ENCODE assay signal across 10 cellular contexts in the genomic region with DNA sequence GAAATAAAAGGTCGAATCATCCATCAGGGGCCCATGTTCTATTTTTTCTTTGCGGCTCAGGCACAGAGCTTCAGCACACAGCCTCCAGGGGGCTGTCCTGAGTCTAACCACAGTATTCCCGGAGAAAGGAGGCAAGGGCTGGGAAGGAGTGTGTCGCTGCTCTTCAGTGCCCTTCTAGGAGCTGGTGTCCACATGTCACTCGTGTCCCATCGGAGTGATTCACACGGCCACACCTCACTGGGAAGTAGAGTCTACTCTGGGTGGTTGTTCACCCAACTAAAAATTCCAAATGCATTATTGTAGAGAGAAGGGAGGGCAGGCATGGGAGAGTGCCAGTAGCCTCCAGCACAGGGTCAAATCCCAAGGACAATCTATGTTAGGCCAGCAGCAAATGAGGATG.
DNase-seq lines count a peak whose midpoint lies in the region; ATAC-seq and TF ChIP-seq lines count a peak whose summit lies in the region.
"Had no signal": no experiment of that assay in that cellular context is flagged by ENCODE, and none has a peak within 500 bp of the region (broad histone marks: within the 10 kb centered on the region; RNA-seq: fewer than 3 reads in every experiment).

No MANE protein-coding gene starts in this region.

- POLR2A ChIA-PET in BJ (lab: Charles Lee), result no interaction called here
- POLR2A ChIA-PET in HCT116 (lab: Charles Lee), result no interaction called here

- H3K9me2 ChIP-seq in HCT116 (ENCODE audit: insufficient read depth), result no peaks in the 10 kb centered on the region

- H3K27ac ChIP-seq in HCT116 (ENCODE audit: low read depth, low read length) (no peak overlapping the region), WERI-Rb-1 (no peak overlapping the region)

- H3K79me2 ChIP-seq in HCT116 (ENCODE audit: insufficient read depth, low read length), result no peaks in the 10 kb centered on the region

- TF ChIP-seq CTCF in BJ (IDR thresholded peaks at IDR 0.05; ENCODE audit: insufficient read depth, low read depth, low read length), result peak; percentile 50
- TF ChIP-seq CTCF in HCT116 (IDR thresholded peaks at IDR 0.05 in 2 of 3, conservative IDR thresholded peaks at IDR 0.05 in 1 of 3; ENCODE audit: borderline replicate concordance in 1 of 3, insufficient read depth in 1 of 3, low read depth in 2 of 3, low read length in 2 of 3), result peak; percentile 42 to 92 (median 79); a peak in 5 of 6 replicates
- peak; percentile 75 for TF ChIP-seq CTCF in WERI-Rb-1 (IDR thresholded peaks at IDR 0.05; ENCODE audit: low read depth, low read length)

- H4K20me1 ChIP-seq in HCT116 (ENCODE audit: insufficient read depth), result no peaks in the 10 kb centered on the region

- RAD21 ChIA-PET in HCT116 (lab: Charles Lee; ENCODE audit: low non-redundant PET in 1 of 2, low total read pairs in 2 of 2, uncharacterized antibody in 2 of 2, unreplicated experiment in 2 of 2), result no interaction called here

- TF ChIP-seq RAD21 in HCT116 (IDR thresholded peaks at IDR 0.05; ENCODE audit: low read depth), result peak; percentile 36; the same call in 1 of the 2 replicates

- ATAC-seq in HCT116 (peak; percentile 67), left lobe of liver (peak; percentile 50), HG02884 (IDR thresholded peaks at IDR 0.05; ENCODE audit: unreplicated experiment) (no peak)

- H3K36me3 ChIP-seq in BJ (ENCODE audit: control insufficient read depth, insufficient read depth, low read length) (no peaks in the 10 kb centered on the region), HCT116 (ENCODE audit: control insufficient read depth in 1 of 2, insufficient read depth in 2 of 2, low read length in 2 of 2) (no peaks in the 10 kb centered on the region), WERI-Rb-1 (no peaks in the 10 kb centered on the region)

- H3K4me3 ChIP-seq in BJ (ENCODE audit: low read depth, low read length) (no peak overlapping the region), HCT116 (replicated peaks in 1 of 2; ENCODE audit: low read depth in 1 of 2, low read length in 2 of 2) (no peak overlapping the region), WERI-Rb-1 (ENCODE audit: low read depth, low read length) (no peak overlapping the region)

- DNase-seq in BJ (ENCODE audit: low read depth) (no peak), HCT116 (ENCODE audit: low read depth, low spot score) (peak; percentile 48), WERI-Rb-1 (peak; percentile 51), left lobe of liver (ENCODE audit: low spot score) (no peak), retina (no peak), GOT3 (lab: John Stamatoyannopoulos, UW) (no peak)
- no peak for DNase-seq in activated CD8-positive, alpha-beta memory T cell treated with anti-CD3 and anti-CD28 coated beads, Interleukin-2, amount 50 U/mL, for 48 hours
- DNase-seq: activated T-cell treated with anti-CD3 and anti-CD28 coated beads, Interleukin-2, amount 50 U/mL, for 48 hours; MV-4-11 had no signal

- H3K27me3 ChIP-seq in BJ (ENCODE audit: control insufficient read depth, insufficient read depth, low read length), result no peaks in the 10 kb centered on the region
- no peaks in the 10 kb centered on the region for H3K27me3 ChIP-seq in HCT116 (ENCODE audit: insufficient read depth, low read length)
- H3K27me3 ChIP-seq in WERI-Rb-1 (ENCODE audit: insufficient read depth, low read depth, severe bottlenecking), result peaks cover 10% of the 10 kb centered on the region

- peak overlapping the region; percentile 77 for H2AFZ ChIP-seq in HCT116 (ENCODE audit: low read depth, low read length, poor library complexity, severe bottlenecking)

- peaks cover 13 to 42% of the 10 kb centered on the region in 2 experiments for H3K4me1 ChIP-seq in HCT116 (ENCODE audit: control insufficient read depth in 1 of 2, insufficient read depth in 2 of 2, low read length in 2 of 2)

- H3K4me2 ChIP-seq in HCT116 (ENCODE audit: low read length), result peak overlapping the region; percentile 45

- CTCF ChIA-PET in BJ (lab: Yijun Ruan, JAX) (interaction anchor here (1.0 to 6.4 kb wide), 2 partner anchors 220 to 476 kb away, joined by 3 to 31 read pairs; no protein-coding TSS in a partner anchor), HCT116 (lab: Charles Lee) (interaction anchor here (0.9 to 2.7 kb wide), 6 partner anchors 36 to 419 kb away, joined by 3 to 7 read pairs (median 4); no protein-coding TSS in a partner anchor)

- intact Hi-C loops in HCT116 (cut with micrococcal nuclease), result loop anchor here (10.0 kb wide), 1 partner anchor 236 kb away; the partner anchor contains the start of gene EGFR

- no TSS peak for BruUV-seq in HCT116 (replicated peaks; lab: Mats Ljungman, UMichigan)

- TF ChIP-seq POLR2A in HCT116 (IDR thresholded peaks at IDR 0.05; ENCODE audit: borderline replicate concordance, extremely low read depth, insufficient read depth, insufficient read length), result no peak

- H3K9me3 ChIP-seq in HCT116 (ENCODE audit: control insufficient read depth in 1 of 2, insufficient read depth in 1 of 2, low read depth in 1 of 2, low read length in 2 of 2) (no peaks in the 10 kb centered on the region), WERI-Rb-1 (ENCODE audit: severe bottlenecking) (no peaks in the 10 kb centered on the region)

- H3K9ac ChIP-seq in HCT116 (ENCODE audit: low read length), result no peak overlapping the region

TF ChIP-seq in HCT116, 20 proteins besides CTCF, POLR2A, EP300 and RAD21:
- TF ChIP-seq ATF3 (IDR thresholded peaks at IDR 0.05) (no peak), SIN3A (IDR thresholded peaks at IDR 0.05; ENCODE audit: low read depth) (no peak), TCF7L2 (IDR thresholded peaks at IDR 0.05; ENCODE audit: borderline replicate concordance, extremely low read depth, insufficient read depth, insufficient read length) (no peak), ZNF274 (IDR thresholded peaks at IDR 0.05; ENCODE audit: low read depth, low read length) (no peak), EZH2phosphoT487 (IDR thresholded peaks at IDR 0.05; ENCODE audit: borderline replicate concordance) (no peak), JUND (IDR thresholded peaks at IDR 0.05) (no peak), ZFX (IDR thresholded peaks at IDR 0.05) (no peak), SRF (IDR thresholded peaks at IDR 0.05; ENCODE audit: low read depth) (no peak), MAX (IDR thresholded peaks at IDR 0.05) (no peak), YY1 (IDR thresholded peaks at IDR 0.05; ENCODE audit: extremely low read depth, insufficient replicate concordance, low read depth, low read length) (no peak), CBX3 (IDR thresholded peaks at IDR 0.05; ENCODE audit: low read depth) (no peak), FOSL1 (IDR thresholded peaks at IDR 0.05; ENCODE audit: low read depth) (no peak), CEBPB (IDR thresholded peaks at IDR 0.05; ENCODE audit: low read depth) (no peak), EGR1 (IDR thresholded peaks at IDR 0.05; ENCODE audit: low read depth) (no peak), ELF1 (IDR thresholded peaks at IDR 0.05; ENCODE audit: borderline replicate concordance, low read depth) (no peak), SP1 (IDR thresholded peaks at IDR 0.05; ENCODE audit: low read depth) (no peak), EZH2 (IDR thresholded peaks at IDR 0.05) (no peak)
- TF ChIP-seq, protein P1, sequence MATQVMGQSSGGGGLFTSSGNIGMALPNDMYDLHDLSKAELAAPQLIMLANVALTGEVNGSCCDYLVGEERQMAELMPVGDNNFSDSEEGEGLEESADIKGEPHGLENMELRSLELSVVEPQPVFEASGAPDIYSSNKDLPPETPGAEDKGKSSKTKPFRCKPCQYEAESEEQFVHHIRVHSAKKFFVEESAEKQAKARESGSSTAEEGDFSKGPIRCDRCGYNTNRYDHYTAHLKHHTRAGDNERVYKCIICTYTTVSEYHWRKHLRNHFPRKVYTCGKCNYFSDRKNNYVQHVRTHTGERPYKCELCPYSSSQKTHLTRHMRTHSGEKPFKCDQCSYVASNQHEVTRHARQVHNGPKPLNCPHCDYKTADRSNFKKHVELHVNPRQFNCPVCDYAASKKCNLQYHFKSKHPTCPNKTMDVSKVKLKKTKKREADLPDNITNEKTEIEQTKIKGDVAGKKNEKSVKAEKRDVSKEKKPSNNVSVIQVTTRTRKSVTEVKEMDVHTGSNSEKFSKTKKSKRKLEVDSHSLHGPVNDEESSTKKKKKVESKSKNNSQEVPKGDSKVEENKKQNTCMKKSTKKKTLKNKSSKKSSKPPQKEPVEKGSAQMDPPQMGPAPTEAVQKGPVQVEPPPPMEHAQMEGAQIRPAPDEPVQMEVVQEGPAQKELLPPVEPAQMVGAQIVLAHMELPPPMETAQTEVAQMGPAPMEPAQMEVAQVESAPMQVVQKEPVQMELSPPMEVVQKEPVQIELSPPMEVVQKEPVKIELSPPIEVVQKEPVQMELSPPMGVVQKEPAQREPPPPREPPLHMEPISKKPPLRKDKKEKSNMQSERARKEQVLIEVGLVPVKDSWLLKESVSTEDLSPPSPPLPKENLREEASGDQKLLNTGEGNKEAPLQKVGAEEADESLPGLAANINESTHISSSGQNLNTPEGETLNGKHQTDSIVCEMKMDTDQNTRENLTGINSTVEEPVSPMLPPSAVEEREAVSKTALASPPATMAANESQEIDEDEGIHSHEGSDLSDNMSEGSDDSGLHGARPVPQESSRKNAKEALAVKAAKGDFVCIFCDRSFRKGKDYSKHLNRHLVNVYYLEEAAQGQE (IDR thresholded peaks at IDR 0.05; ENCODE audit: low read depth), result no peak

Comparison
In these comparisons a context has a peak if more than half of its experiments do, and no peak if none do; other contexts are left out.
1. DNase-seq: peak in HCT116 (single experiment) and WERI-Rb-1 (single experiment); none in BJ (single experiment), left lobe of liver (single experiment), retina (single experiment), GOT3 (single experiment) and activated CD8-positive, alpha-beta memory T cell treated with anti-CD3 and anti-CD28 coated beads, Interleukin-2, amount 50 U/mL, for 48 hours (single experiment).
2. Peak in every context shown above with its lines, with median percentiles within 50 percentile points of each other: CTCF ChIP-seq.